ENCODE assay signal across 15 cellular contexts in the genomic region with DNA sequence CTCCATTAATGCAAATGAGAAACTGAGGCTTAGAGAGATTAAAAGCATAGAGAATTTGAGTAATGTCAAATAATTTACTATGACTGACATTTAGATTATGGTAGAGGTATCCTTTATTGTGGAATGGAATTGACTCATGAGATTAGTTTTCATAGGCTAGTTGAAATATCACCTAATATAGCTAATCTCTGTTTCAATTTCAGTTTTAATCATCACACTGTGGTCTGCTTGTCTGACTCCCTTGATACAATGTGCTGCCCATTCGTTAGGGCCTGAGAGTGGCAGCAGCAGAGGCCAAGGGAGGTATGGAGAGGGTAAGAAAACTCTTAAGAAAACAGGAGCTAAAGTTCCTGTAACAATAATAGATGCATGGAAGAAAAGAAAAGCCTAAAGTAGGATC.
DNase-seq lines count a peak whose midpoint lies in the region; ATAC-seq, FAIRE-seq and TF ChIP-seq lines count a peak whose summit lies in the region.
"Had no signal": no experiment of that assay in that cellular context is flagged by ENCODE, and none has a peak within 500 bp of the region (broad histone marks: within the 10 kb centered on the region; RNA-seq: fewer than 3 reads in every experiment).

No MANE protein-coding gene starts in this region.

- ATAC-seq in GM19324 (IDR thresholded peaks at IDR 0.05; ENCODE audit: low FRiP score, unreplicated experiment) = peak; percentile 97
- peak; percentile 99 for ATAC-seq in HG02642 (IDR thresholded peaks at IDR 0.05; ENCODE audit: poor library complexity, unreplicated experiment)
- ATAC-seq in HG03432 (IDR thresholded peaks at IDR 0.05; ENCODE audit: unreplicated experiment) = peak; percentile 100
- ATAC-seq in effector memory CD8-positive, alpha-beta T cell (replicated peaks) = no peak
- ATAC-seq: natural killer cell treated with Interleukin-12 subunit alpha and Interleukin-12 subunit beta and Interleukin-15 and Interleukin-18, amount 100 ng/mL, for 72 hours had no signal

- H3K4me1 Mint-ChIP-seq in effector memory CD8-positive, alpha-beta T cell (ENCODE audit: low read depth in 2 of 2) = peaks cover 13 to 21% of the 10 kb centered on the region in 2 donors

- intact Hi-C loops in tibial artery (cut with DNase I; ENCODE audit: low total_unique reads) = no loop called here

- H3K4me1 ChIP-seq in tibial artery = no peaks in the 10 kb centered on the region

- no peaks in the 10 kb centered on the region for H3K36me3 Mint-ChIP-seq in effector memory CD8-positive, alpha-beta T cell (ENCODE audit: insufficient read depth)
- H3K36me3 Mint-ChIP-seq: immature natural killer cell; natural killer cell treated with Interleukin-12 subunit alpha and Interleukin-12 subunit beta and Interleukin-15 and Interleukin-18, amount 100 ng/mL, for 72 hours had no signal

- H3K36me3 ChIP-seq in tibial artery = no peaks in the 10 kb centered on the region

- H3K27me3 Mint-ChIP-seq in effector memory CD8-positive, alpha-beta T cell = no peaks in the 10 kb centered on the region

- no peaks in the 10 kb centered on the region for H3K9me3 Mint-ChIP-seq in effector memory CD8-positive, alpha-beta T cell
- H3K9me3 Mint-ChIP-seq: natural killer cell treated with Interleukin-12 subunit alpha and Interleukin-12 subunit beta and Interleukin-15 and Interleukin-18, amount 100 ng/mL, for 72 hours had no signal

- no peaks in the 10 kb centered on the region for H3K27me3 ChIP-seq in tibial artery

- H3K27ac Mint-ChIP-seq in effector memory CD8-positive, alpha-beta T cell = no peak overlapping the region
- H3K27ac Mint-ChIP-seq: immature natural killer cell; natural killer cell treated with Interleukin-12 subunit alpha and Interleukin-12 subunit beta and Interleukin-15 and Interleukin-18, amount 100 ng/mL, for 72 hours had no signal

- no peak for FAIRE-seq in RCC 7860 (lab: Jason Lieb, UNC)
- FAIRE-seq: bronchial epithelial cell had no signal

- H3K4me3 ChIP-seq in GM12864 (ENCODE audit: low read depth, low read length) = no peak overlapping the region
- no peak overlapping the region for H3K4me3 ChIP-seq in tibial artery

- H3K4me3 Mint-ChIP-seq in effector memory CD8-positive, alpha-beta T cell = no peak overlapping the region
- H3K4me3 Mint-ChIP-seq: immature natural killer cell; natural killer cell treated with Interleukin-12 subunit alpha and Interleukin-12 subunit beta and Interleukin-15 and Interleukin-18, amount 100 ng/mL, for 72 hours had no signal

- peak; percentile 31 for DNase-seq in GM12864 (ENCODE audit: low read depth)
- DNase-seq in RCC 7860 (ENCODE audit: low spot score) = no peak
- DNase-seq in effector memory CD8-positive, alpha-beta T cell = no peak
- DNase-seq in kidney glomerular epithelial cell (lab: John Stamatoyannopoulos, UW) = no peak
- no peak for DNase-seq in tibial artery
- DNase-seq: erythroblast; GF-D8; immature natural killer cell; stimulated activated naive CD4-positive, alpha-beta T cell treated with Interleukin-2 at 50 U/mL for 16 hours; T1000 had no signal

- no peak overlapping the region for H3K27ac ChIP-seq in tibial artery

- no peak for TF ChIP-seq CTCF in GM12864 (IDR thresholded peaks at IDR 0.05; ENCODE audit: low read depth, low read length, missing control alignments)
- TF ChIP-seq CTCF in tibial artery (IDR thresholded peaks at IDR 0.05) = no peak

- H3K9me3 ChIP-seq in tibial artery = no peaks in the 10 kb centered on the region
